In genomic region chr10:78540355-78541076, GRCh38 we compare ENCODE assay signal across 26 cellular contexts.
DNase-seq lines count a peak whose midpoint lies in the region; ATAC-seq and TF ChIP-seq lines count a peak whose summit lies in the region.
"Had no signal": no experiment of that assay in that cellular context is flagged by ENCODE, and none has a peak within 500 bp of the region (broad histone marks: within the 10 kb centered on the region; RNA-seq: fewer than 3 reads in every experiment).

No MANE protein-coding gene starts in this region.

- ATAC-seq in IMR-90 (ENCODE audit: low read depth) (no peak), HG03342 (IDR thresholded peaks at IDR 0.05; ENCODE audit: unreplicated experiment) (no peak)
- no peak for ATAC-seq in activated T-helper 17 cell treated with anti-CD3 and anti-CD28 coated beads, Interleukin-2, amount 50 U/mL, for 72 hours (replicated peaks)
- ATAC-seq: CD8-positive, alpha-beta T cell; stimulated activated memory B cell treated with anti-CD40 and anti-IgM and Interleukin-4, amounts not matched to agents 10 μg/mL and 1 μg/mL and 100 μg/mL, for 72 hours had no signal

- dilution Hi-C loops in IMR-90 (cut with HindIII; ENCODE audit: low sequenced_read_pairs, unreplicated experiment): no loop called here

- intact Hi-C loops in IMR-90 (cut with micrococcal nuclease): no loop called here

- H3K9me1 ChIP-seq in IMR-90 (ENCODE audit: insufficient read depth, low read length): peaks cover 25% of the 10 kb centered on the region

- H3K9me3 ChIP-seq in IMR-90 (ENCODE audit: control insufficient read depth, insufficient read depth, low read length): no peaks in the 10 kb centered on the region
- H3K9me3 ChIP-seq: left ventricle myocardium inferior, thoracic aorta had no signal

- H3K14ac ChIP-seq in IMR-90 (replicated peaks; ENCODE audit: low read depth, low read length): no peak overlapping the region; the same call in 1 of the 2 replicates

- H4K20me1 ChIP-seq in IMR-90 (ENCODE audit: insufficient read depth, low read length): no peaks in the 10 kb centered on the region; the same call in 1 of the 2 replicates

- POLR2A ChIA-PET in IMR-90 (lab: Charles Lee; ENCODE audit: unreplicated experiment): no interaction called here

- CTCF ChIA-PET in IMR-90 (lab: Yijun Ruan, JAX): interaction anchor here (0.9 kb wide), 1 partner anchor 20 kb away, joined by 3 read pairs; no protein-coding TSS in a partner anchor

- no CpG with 5 or more reads among the region's 2 CpGs for WGBS in IMR-90 (ENCODE audit: extremely low coverage in 2 of 2, insufficient read length in 1 of 2), 2 experiments

- H3K4me1 Mint-ChIP-seq in activated T-helper 17 cell treated with anti-CD3 and anti-CD28 coated beads, Interleukin-2, amount 50 U/mL, for 72 hours: peaks cover 18% of the 10 kb centered on the region
- H3K4me1 Mint-ChIP-seq in immature natural killer cell: peaks cover 0 to 11% of the 10 kb centered on the region in 2 donors
- H3K4me1 Mint-ChIP-seq: stimulated activated memory B cell treated with anti-CD40 and anti-IgM and Interleukin-4, amounts not matched to agents 10 μg/mL and 1 μg/mL and 100 μg/mL, for 72 hours had no signal

- no peak overlapping the region for H4K5ac ChIP-seq in IMR-90 (ENCODE audit: low read depth, low read length)

- in situ Hi-C loops in IMR-90 (cut with MboI; ENCODE audit: low sequenced_read_pairs): no loop called here

- no peak overlapping the region for H3K9ac ChIP-seq in IMR-90 (ENCODE audit: low read depth, low read length)
- H3K9ac ChIP-seq: KMS-11 had no signal

- peak overlapping the region; percentile 56 for H3K4me3 Mint-ChIP-seq in activated T-helper 17 cell treated with anti-CD3 and anti-CD28 coated beads, Interleukin-2, amount 50 U/mL, for 72 hours
- H3K4me3 Mint-ChIP-seq in immature natural killer cell: no peak overlapping the region
- H3K4me3 Mint-ChIP-seq: CD8-positive, alpha-beta T cell; mesothelial cell of epicardium; nephron progenitor cell; stimulated activated memory B cell treated with anti-CD40 and anti-IgM and Interleukin-4, amounts not matched to agents 10 μg/mL and 1 μg/mL and 100 μg/mL, for 72 hours had no signal

- peak overlapping the region; percentile 84; the same call in 1 of the 2 replicates for H3K4ac ChIP-seq in IMR-90 (ENCODE audit: low read depth, low read length)

- no peak overlapping the region for H2BK15ac ChIP-seq in IMR-90 (ENCODE audit: low read depth, low read length)

- H3K23ac ChIP-seq in IMR-90 (ENCODE audit: low read depth, low read length): no peak overlapping the region

- H3K27me3 ChIP-seq in IMR-90 (ENCODE audit: control insufficient read depth, insufficient read depth, low read length): peaks cover 3% of the 10 kb centered on the region; the same call in 1 of the 2 replicates

- H3K36me3 Mint-ChIP-seq in activated T-helper 17 cell treated with anti-CD3 and anti-CD28 coated beads, Interleukin-2, amount 50 U/mL, for 72 hours (ENCODE audit: low read depth): no peaks in the 10 kb centered on the region
- no peaks in the 10 kb centered on the region for H3K36me3 Mint-ChIP-seq in immature natural killer cell
- H3K36me3 Mint-ChIP-seq: CD8-positive, alpha-beta T cell; mesothelial cell of epicardium; stimulated activated memory B cell treated with anti-CD40 and anti-IgM and Interleukin-4, amounts not matched to agents 10 μg/mL and 1 μg/mL and 100 μg/mL, for 72 hours; T-cell had no signal

- DNase-seq in DMS53 (lab: John Stamatoyannopoulos, UW): peak; percentile 87
- peak; percentile 54 for DNase-seq in IMR-90
- DNase-seq in iris pigment epithelial cell (ENCODE audit: low read depth): peak; percentile 31
- no peak for DNase-seq in immature natural killer cell
- DNase-seq in anterior cingulate cortex (lab: John Stamatoyannopoulos, UW): no peak
- DNase-seq: activated CD4-positive, alpha-beta T cell treated with anti-CD3 and anti-CD28 coated beads, Interleukin-2, amount 50 U/mL, for 4 hours; activated gamma-delta T cell treated with Interleukin-2 at 50 U/mL for 16 hours; amygdala; CD8-positive, alpha-beta T cell; DND-41; effector memory CD4-positive, alpha-beta T cell; H7; left ventricle myocardium inferior; NCI-H1048; NCI-H2107; NCI-H526 treated with DMSO at 0.1 percent for 48 hours; nephron progenitor cell; posterior cingulate gyrus; SIG-M5; T-cell had no signal

- no peak for TF ChIP-seq RAD21 in IMR-90 (IDR thresholded peaks at IDR 0.05; ENCODE audit: low read length)

- H2BK5ac ChIP-seq in IMR-90 (ENCODE audit: low read depth, low read length, poor library complexity, severe bottlenecking): no peak overlapping the region

- no peak overlapping the region for H3K27ac ChIP-seq in IMR-90 (ENCODE audit: insufficient read depth, low read length)
- H3K27ac ChIP-seq: KMS-11, left ventricle myocardium inferior, thoracic aorta had no signal

- H3K56ac ChIP-seq in IMR-90 (ENCODE audit: extremely low read depth, insufficient read depth, low read length): no peak overlapping the region

- H3K4me3 ChIP-seq in IMR-90 (ENCODE audit: insufficient read depth, low read depth, low read length): no peak overlapping the region
- H3K4me3 ChIP-seq: left ventricle myocardium inferior, thoracic aorta had no signal

- no peak overlapping the region for H4K91ac ChIP-seq in IMR-90 (ENCODE audit: insufficient read depth, low read depth, low read length)

- no peak for TF ChIP-seq POLR2A in IMR-90 (IDR thresholded peaks at IDR 0.05; ENCODE audit: low read depth, low read length)

- H3K36me3 ChIP-seq in IMR-90 (ENCODE audit: control insufficient read depth, insufficient read depth, low read length): no peaks in the 10 kb centered on the region
- H3K36me3 ChIP-seq: left ventricle myocardium inferior, thoracic aorta had no signal

- no peak overlapping the region for H2AK9ac ChIP-seq in IMR-90 (replicated peaks; ENCODE audit: low read depth, low read length, poor library complexity)

- H2BK20ac ChIP-seq in IMR-90 (ENCODE audit: low read depth, low read length): peak overlapping the region; percentile 46; the same call in 1 of the 2 replicates

- peaks cover 36% of the 10 kb centered on the region for H3K4me1 ChIP-seq in IMR-90 (ENCODE audit: control insufficient read depth, insufficient read depth, low read length)

- BruUV-seq in IMR-90 (replicated peaks; lab: Mats Ljungman, UMichigan): no TSS peak

- no peaks in the 10 kb centered on the region for H3K27me3 Mint-ChIP-seq in activated T-helper 17 cell treated with anti-CD3 and anti-CD28 coated beads, Interleukin-2, amount 50 U/mL, for 72 hours
- H3K27me3 Mint-ChIP-seq in immature natural killer cell (ENCODE audit: low read depth in 3 of 3): peaks cover 0 to 7% (median 6%) of the 10 kb centered on the region in 3 donors
- H3K27me3 Mint-ChIP-seq: stimulated activated memory B cell treated with anti-CD40 and anti-IgM and Interleukin-4, amounts not matched to agents 10 μg/mL and 1 μg/mL and 100 μg/mL, for 72 hours had no signal

- H2AK5ac ChIP-seq in IMR-90 (ENCODE audit: low read depth, low read length): peak overlapping the region; percentile 68; the same call in 1 of the 2 replicates

- 0 out of 4 replicates have a peak overlapping the region, but pooled peaks of 1 of the 2 experiments have one; percentile 4 for H4K8ac ChIP-seq in IMR-90 (ENCODE audit: low read depth in 2 of 2, low read length in 2 of 2)

- no peak for TF ChIP-seq CTCF in IMR-90 (conservative IDR thresholded peaks at IDR 0.05; ENCODE audit: low read depth, low read length)

- no peak overlapping the region for H3K27ac Mint-ChIP-seq in activated T-helper 17 cell treated with anti-CD3 and anti-CD28 coated beads, Interleukin-2, amount 50 U/mL, for 72 hours
- no peak overlapping the region for H3K27ac Mint-ChIP-seq in immature natural killer cell
- H3K27ac Mint-ChIP-seq: CD8-positive, alpha-beta T cell; mesothelial cell of epicardium; nephron progenitor cell; stimulated activated memory B cell treated with anti-CD40 and anti-IgM and Interleukin-4, amounts not matched to agents 10 μg/mL and 1 μg/mL and 100 μg/mL, for 72 hours had no signal

- no peak overlapping the region for H3K4me2 ChIP-seq in IMR-90 (ENCODE audit: low read depth, low read length)
- H3K4me2 ChIP-seq: KMS-11 had no signal

- H3K9me3 Mint-ChIP-seq in activated T-helper 17 cell treated with anti-CD3 and anti-CD28 coated beads, Interleukin-2, amount 50 U/mL, for 72 hours: no peaks in the 10 kb centered on the region
- no peaks in the 10 kb centered on the region for H3K9me3 Mint-ChIP-seq in immature natural killer cell
- H3K9me3 Mint-ChIP-seq: CD8-positive, alpha-beta T cell; mesothelial cell of epicardium; stimulated activated memory B cell treated with anti-CD40 and anti-IgM and Interleukin-4, amounts not matched to agents 10 μg/mL and 1 μg/mL and 100 μg/mL, for 72 hours; T-cell had no signal

- peak overlapping the region; percentile 7; the same call in 1 of the 2 replicates for H3K18ac ChIP-seq in IMR-90 (ENCODE audit: low read depth, low read length)

- H3K79me1 ChIP-seq in IMR-90 (ENCODE audit: low read depth in 1 of 2, low read length in 2 of 2): no peaks in the 10 kb centered on the region

- H2BK120ac ChIP-seq in IMR-90 (ENCODE audit: low read depth, low read length): peak overlapping the region; percentile 60; the same call in 1 of the 2 replicates

- H2AFZ ChIP-seq in IMR-90 (replicated peaks; ENCODE audit: low read length, poor library complexity): peak overlapping the region; percentile 25

TF ChIP-seq in IMR-90, 13 proteins besides CTCF, POLR2A, EP300 and RAD21:
- TF ChIP-seq RCOR1 (IDR thresholded peaks at IDR 0.05; ENCODE audit: insufficient replicate concordance, low read length) (no peak), USF2 (IDR thresholded peaks at IDR 0.05; ENCODE audit: low read depth, low read length) (no peak), FOS (IDR thresholded peaks at IDR 0.05; ENCODE audit: low read depth, low read length) (0 out of 2 replicates have a peak, but pooled peaks have one; percentile 27)
TF ChIP-seq in IMR-90: peak in this region for 1.

Comparison
In these comparisons a context has a peak if more than half of its experiments do, and no peak if none do; other contexts are left out.
1. DNase-seq: peak in DMS53 (single experiment), IMR-90 (single experiment) and iris pigment epithelial cell (single experiment); none in immature natural killer cell (0 of 3) and anterior cingulate cortex (0 of 58).